In genomic region chr1:147720557-147720956, GRCh38 we compare ENCODE assay signal across 1 cellular context.
TF ChIP-seq lines count a peak whose summit lies in the region.

No MANE protein-coding gene starts in this region.

TF ChIP-seq in GM23338, 12 proteins besides CTCF, POLR2A, EP300 and RAD21 (continued from another document):
- TF ChIP-seq ZNF462 (CRISPR knock-in tag; IDR thresholded peaks at IDR 0.05): no peak
- TF ChIP-seq EZH2 (IDR thresholded peaks at IDR 0.05; ENCODE audit: low read depth, unreplicated experiment): no peak
- TF ChIP-seq STAT1 (IDR thresholded peaks at IDR 0.05; ENCODE audit: unreplicated experiment): no peak
